Comparison of ENCODE assay signal across 18 cellular contexts in the genomic region with DNA sequence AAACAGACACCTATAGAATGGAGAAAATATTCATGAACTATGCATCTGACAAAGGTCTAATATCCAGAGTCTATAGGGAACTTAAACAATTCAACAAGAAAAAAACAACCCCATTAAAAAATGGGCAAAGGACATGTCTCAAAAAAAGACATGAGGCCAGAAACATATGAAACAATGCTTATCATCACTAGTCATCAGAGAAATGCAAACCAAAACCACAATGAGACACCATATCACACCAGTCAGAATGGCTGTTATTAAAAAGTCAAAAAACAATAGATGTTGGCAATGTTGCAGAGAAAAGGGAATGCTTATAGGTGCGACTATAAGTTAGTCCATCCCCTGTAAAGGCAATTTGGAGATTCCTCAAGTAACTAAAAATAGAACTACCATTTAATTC. TPM values are rescaled to one million over a fixed set of nuclear protein-coding genes. Genes with fewer than 3 reads are reported as not detected.
DNase-seq lines count a peak whose midpoint lies in the region; ATAC-seq and TF ChIP-seq lines count a peak whose summit lies in the region.
"Had no signal": no experiment of that assay in that cellular context is flagged by ENCODE, and none has a peak within 500 bp of the region (broad histone marks: within the 10 kb centered on the region; RNA-seq: fewer than 3 reads in every experiment).

No MANE protein-coding gene starts in this region.

- no peaks in the 10 kb centered on the region for H3K9me2 ChIP-seq in PC-3 (replicated peaks; ENCODE audit: low read length)

- no peaks in the 10 kb centered on the region for H3K9me3 ChIP-seq in mammary epithelial cell (replicated peaks; ENCODE audit: insufficient read depth, low read length)
- no peaks in the 10 kb centered on the region for H3K9me3 ChIP-seq in PC-3 (ENCODE audit: low read length)
- no peaks in the 10 kb centered on the region for H3K9me3 ChIP-seq in naive thymus-derived CD4-positive, alpha-beta T cell (ENCODE audit: control insufficient read depth in 2 of 3, low read length in 3 of 3)
- H3K9me3 ChIP-seq in heart right ventricle = peaks cover 0 to 5% (median 0%) of the 10 kb centered on the region in 11 donors

- no peaks in the 10 kb centered on the region for H3K79me2 ChIP-seq in mammary epithelial cell (ENCODE audit: insufficient read depth, low read length)
- no peaks in the 10 kb centered on the region for H3K79me2 ChIP-seq in PC-3 (ENCODE audit: low read length)

- H2AFZ ChIP-seq in mammary epithelial cell (ENCODE audit: low read depth, low read length) (no peak overlapping the region), PC-3 (ENCODE audit: low read length) (no peak overlapping the region)
- H2AFZ ChIP-seq: GM23338 had no signal

- H3K27me3 Mint-ChIP-seq in MCF 10A (ENCODE audit: insufficient read depth, unreplicated experiment) = no peaks in the 10 kb centered on the region
- peaks cover 36 to 66% (median 38%) of the 10 kb centered on the region in 5 donors for H3K27me3 Mint-ChIP-seq in naive thymus-derived CD4-positive, alpha-beta T cell

- WGBS in mammary epithelial cell (ENCODE audit: low coverage, missing lambda C conversion rate) = 67% methylated on average over 1 of the region's 1 CpG
- 98 to 100% methylated on average over 1 of the region's 1 CpG for WGBS in heart right ventricle, 2 donors

- H3K27me3 ChIP-seq in mammary epithelial cell (ENCODE audit: insufficient read depth, low read length) = no peaks in the 10 kb centered on the region
- no peaks in the 10 kb centered on the region for H3K27me3 ChIP-seq in PC-3 (ENCODE audit: low read length)
- no peaks in the 10 kb centered on the region for H3K27me3 ChIP-seq in naive thymus-derived CD4-positive, alpha-beta T cell (ENCODE audit: control insufficient read depth in 2 of 2, insufficient read depth in 2 of 2, low read length in 2 of 2)
- peaks cover 0 to 4% (median 0%) of the 10 kb centered on the region in 7 donors for H3K27me3 ChIP-seq in heart right ventricle
- H3K27me3 ChIP-seq: BLaER1 treated with 17β-estradiol and CSF1 and Interleukin-3, amounts not matched to agents 10 nM and 100 nM had no signal

- H3K27ac ChIP-seq in mammary epithelial cell (ENCODE audit: insufficient read depth, low read depth, low read length) = no peak overlapping the region
- no peak overlapping the region for H3K27ac ChIP-seq in PC-3 (ENCODE audit: low read length)
- no peak overlapping the region for H3K27ac ChIP-seq in naive thymus-derived CD4-positive, alpha-beta T cell (ENCODE audit: low read depth, low read length)
- H3K27ac ChIP-seq in heart right ventricle = no peak overlapping the region
- H3K27ac ChIP-seq: BLaER1 treated with 17β-estradiol and CSF1 and Interleukin-3, amounts not matched to agents 10 nM and 100 nM had no signal

- H3K4me1 ChIP-seq in mammary epithelial cell (ENCODE audit: insufficient read depth, low read length) (no peaks in the 10 kb centered on the region), PC-3 (ENCODE audit: insufficient read depth, low read length) (no peaks in the 10 kb centered on the region), heart right ventricle (no peaks in the 10 kb centered on the region)
- H3K4me1 ChIP-seq in naive thymus-derived CD4-positive, alpha-beta T cell (ENCODE audit: control insufficient read depth in 2 of 2, insufficient read depth in 2 of 2, low read length in 2 of 2) = no peaks in the 10 kb centered on the region
- H3K4me1 ChIP-seq: BLaER1 treated with 17β-estradiol and CSF1 and Interleukin-3, amounts not matched to agents 10 nM and 100 nM had no signal

- in situ Hi-C loops in mammary epithelial cell (cut with MboI; ENCODE audit: low sequenced_read_pairs in 2 of 2) = no loop called here

- no peak overlapping the region for H3K4me3 Mint-ChIP-seq in MCF 10A (ENCODE audit: unreplicated experiment)
- no peak overlapping the region for H3K4me3 Mint-ChIP-seq in naive thymus-derived CD4-positive, alpha-beta T cell
- H3K4me3 Mint-ChIP-seq: CD4-positive, CD25-positive, alpha-beta regulatory T cell; GM23338; H9; IgD-negative memory B cell had no signal

- no peaks in the 10 kb centered on the region for H3K9me3 Mint-ChIP-seq in MCF 10A (ENCODE audit: unreplicated experiment)
- peaks cover 0 to 16% (median 5%) of the 10 kb centered on the region in 11 donors for H3K9me3 Mint-ChIP-seq in naive thymus-derived CD4-positive, alpha-beta T cell

- ATAC-seq in PC-3 (no peak), heart right ventricle (no peak)
- no peak for ATAC-seq in naive thymus-derived CD4-positive, alpha-beta T cell
- ATAC-seq: GM12878, GM23338 had no signal

- H3F3A ChIP-seq in PC-3 (ENCODE audit: low read length, unreplicated experiment) = no peaks in the 10 kb centered on the region

- H3K4me2 ChIP-seq in mammary epithelial cell (ENCODE audit: insufficient read depth, low read depth, low read length) = no peak overlapping the region
- no peak overlapping the region for H3K4me2 ChIP-seq in PC-3 (ENCODE audit: low read length)
- H3K4me2 ChIP-seq: BLaER1 treated with 17β-estradiol and CSF1 and Interleukin-3, amounts not matched to agents 10 nM and 100 nM; GM23338 had no signal

- H3K9ac ChIP-seq in mammary epithelial cell (ENCODE audit: insufficient read depth, low read length) (no peak overlapping the region), PC-3 (ENCODE audit: low read length) (no peak overlapping the region)
- H3K9ac ChIP-seq: BLaER1 treated with 17β-estradiol and CSF1 and Interleukin-3, amounts not matched to agents 10 nM and 100 nM had no signal

- H4K20me1 ChIP-seq in mammary epithelial cell (ENCODE audit: insufficient read depth, low read length) = no peaks in the 10 kb centered on the region
- H4K20me1 ChIP-seq in PC-3 (ENCODE audit: low read length) = no peaks in the 10 kb centered on the region
- H4K20me1 ChIP-seq: BLaER1 treated with 17β-estradiol and CSF1 and Interleukin-3, amounts not matched to agents 10 nM and 100 nM had no signal

- DNase-seq in mammary epithelial cell (peak; percentile 54), MCF 10A (ENCODE audit: unreplicated experiment) (no peak), PC-3 (peak; percentile 15), fibroblast of the aortic adventitia (ENCODE audit: low read depth) (peak; percentile 16), RPMI8226 (no peak), heart right ventricle (no peak)
- DNase-seq in naive thymus-derived CD4-positive, alpha-beta T cell = no peak
- DNase-seq: 8988T; ACHN; Calu3; CD4-positive, CD25-positive, alpha-beta regulatory T cell; DMS 273 treated with DMSO at 0.1 percent for 48 hours; H9 had no signal

- BruUV-seq in mammary epithelial cell (replicated peaks; lab: Mats Ljungman, UMichigan) (no TSS peak), MCF 10A (replicated peaks; lab: Mats Ljungman, UMichigan) (no TSS peak), PC-3 (replicated peaks; lab: Mats Ljungman, UMichigan) (no TSS peak)

- H3K36me3 ChIP-seq in mammary epithelial cell (ENCODE audit: insufficient read depth, low read length) (no peaks in the 10 kb centered on the region), PC-3 (ENCODE audit: low read depth, low read length) (no peaks in the 10 kb centered on the region), heart right ventricle (no peaks in the 10 kb centered on the region)
- no peaks in the 10 kb centered on the region for H3K36me3 ChIP-seq in naive thymus-derived CD4-positive, alpha-beta T cell (ENCODE audit: control insufficient read depth in 2 of 3, insufficient read depth in 3 of 3, low read length in 3 of 3)
- H3K36me3 ChIP-seq: BLaER1 treated with 17β-estradiol and CSF1 and Interleukin-3, amounts not matched to agents 10 nM and 100 nM had no signal

- H3K36me3 Mint-ChIP-seq in MCF 10A (ENCODE audit: insufficient read depth, unreplicated experiment) = no peaks in the 10 kb centered on the region
- H3K36me3 Mint-ChIP-seq in naive thymus-derived CD4-positive, alpha-beta T cell = peaks cover 0 to 5% (median 0%) of the 10 kb centered on the region in 5 donors
- H3K36me3 Mint-ChIP-seq: CD4-positive, CD25-positive, alpha-beta regulatory T cell had no signal

- POLR2A ChIA-PET in MCF 10A (lab: Yijun Ruan, JAX) = no interaction called here
- POLR2A ChIA-PET in PC-3 (lab: Charles Lee; ENCODE audit: unreplicated experiment) = no interaction called here
- POLR2A ChIA-PET in naive thymus-derived CD4-positive, alpha-beta T cell (lab: Charles Lee) = no interaction called here

- intact Hi-C loops in mammary epithelial cell (cut with micrococcal nuclease) = no loop called here
- intact Hi-C loops in MCF 10A (cut with micrococcal nuclease) = no loop called here
- intact Hi-C loops in PC-3 (cut with micrococcal nuclease) = no loop called here
- intact Hi-C loops in naive thymus-derived CD4-positive, alpha-beta T cell (cut with micrococcal nuclease) = no loop called here
- intact Hi-C loops in heart right ventricle (cut with DNase I) = no loop called here

- no peak for TF ChIP-seq CTCF in mammary epithelial cell (conservative IDR thresholded peaks at IDR 0.05 in 1 of 2, IDR thresholded peaks at IDR 0.05 in 1 of 2; ENCODE audit: extremely low read depth in 1 of 2, insufficient read depth in 1 of 2, low read depth in 1 of 2, low read length in 2 of 2)
- TF ChIP-seq CTCF in MCF 10A (IDR thresholded peaks at IDR 0.05; ENCODE audit: unreplicated experiment) = no peak
- no peak for TF ChIP-seq CTCF in PC-3 (conservative IDR thresholded peaks at IDR 0.05; ENCODE audit: low read depth, low read length)
- no peak for TF ChIP-seq CTCF in fibroblast of the aortic adventitia (IDR thresholded peaks at IDR 0.05; ENCODE audit: insufficient read depth, low read length)
- no peak for TF ChIP-seq CTCF in heart right ventricle (IDR thresholded peaks at IDR 0.05)

- CTCF ChIA-PET in mammary epithelial cell (lab: Charles Lee; ENCODE audit: low non-redundant PET) = no interaction called here
- CTCF ChIA-PET in MCF 10A (lab: Yijun Ruan, JAX) = no interaction called here
- CTCF ChIA-PET in PC-3 (lab: Charles Lee) = no interaction called here
- CTCF ChIA-PET in naive thymus-derived CD4-positive, alpha-beta T cell (lab: Charles Lee) = no interaction called here

- H3K27ac Mint-ChIP-seq in MCF 10A (ENCODE audit: low read depth, unreplicated experiment) = no peak overlapping the region
- no peak overlapping the region for H3K27ac Mint-ChIP-seq in naive thymus-derived CD4-positive, alpha-beta T cell
- H3K27ac Mint-ChIP-seq: CD4-positive, CD25-positive, alpha-beta regulatory T cell; GM23338; H9; IgD-negative memory B cell had no signal

- dilution Hi-C loops in mammary epithelial cell (cut with HindIII; ENCODE audit: low sequenced_read_pairs) = no loop called here

- no peaks in the 10 kb centered on the region for H3K4me1 Mint-ChIP-seq in MCF 10A (ENCODE audit: insufficient read depth, unreplicated experiment)
- peaks cover 0 to 9% (median 0%) of the 10 kb centered on the region in 7 donors for H3K4me1 Mint-ChIP-seq in naive thymus-derived CD4-positive, alpha-beta T cell
- H3K4me1 Mint-ChIP-seq: CD4-positive, CD25-positive, alpha-beta regulatory T cell; GM23338; H9; IgD-negative memory B cell had no signal

- H3K4me3 ChIP-seq in mammary epithelial cell (replicated peaks in 1 of 3; ENCODE audit: insufficient read depth in 1 of 3, low read depth in 2 of 3, low read length in 3 of 3) (no peak overlapping the region), PC-3 (ENCODE audit: low read length) (no peak overlapping the region), fibroblast of the aortic adventitia (ENCODE audit: low read depth, low read length) (no peak overlapping the region), heart right ventricle (no peak overlapping the region)
- no peak overlapping the region for H3K4me3 ChIP-seq in naive thymus-derived CD4-positive, alpha-beta T cell (ENCODE audit: low read length)
- H3K4me3 ChIP-seq: BLaER1 treated with 17β-estradiol and CSF1 and Interleukin-3, amounts not matched to agents 10 nM and 100 nM; GM12878; GM23338 had no signal

RNA-seq across cellular contexts. Expression of gene HDGFL3, which starts 11.4 kb away (rescaled TPM):
- total RNA-seq in mammary epithelial cell = 10 to 100 TPM; 22.7 to 79.2 TPM
- polyA plus RNA-seq in mammary epithelial cell = 20.4 TPM
- polyA minus RNA-seq in mammary epithelial cell = 19.2 TPM
- 80.4 and 104 TPM in 2 replicates for total RNA-seq in MCF 10A (2022)
- 38.4 and 49.4 TPM in 2 replicates for total RNA-seq in PC-3 (2014; rRNA removed)
- total RNA-seq in fibroblast of the aortic adventitia (ENCODE audit: low replicate concordance) = 52.0 and 167 TPM in 2 replicates
- 10 to 100 TPM in 2 of 5 experiments, 1 to 10 TPM in 3; 2.1 to 50.1 (median 3.6) TPM for total RNA-seq in naive thymus-derived CD4-positive, alpha-beta T cell
- 1 to 10 TPM; 3.4 to 9.4 TPM for polyA plus RNA-seq in naive thymus-derived CD4-positive, alpha-beta T cell
- total RNA-seq in heart right ventricle = 10 to 100 TPM; 25.5 to 43.2 (median 39.0) TPM
- 10 to 100 TPM in 1 of 2 donors, 1 to 10 TPM in 1; 9.3 to 14.0 TPM for polyA plus RNA-seq in heart right ventricle
- total RNA-seq: HT-29 had no signal

Comparison
In these comparisons a context has a peak if more than half of its experiments do, and no peak if none do; other contexts are left out.
1. DNase-seq: peak in mammary epithelial cell (single experiment), PC-3 (single experiment) and fibroblast of the aortic adventitia (single experiment); none in MCF 10A (single experiment), naive thymus-derived CD4-positive, alpha-beta T cell (0 of 9), RPMI8226 (single experiment) and heart right ventricle (0 of 2).